ENCODE assay signal across 8 cellular contexts in the genomic region with DNA sequence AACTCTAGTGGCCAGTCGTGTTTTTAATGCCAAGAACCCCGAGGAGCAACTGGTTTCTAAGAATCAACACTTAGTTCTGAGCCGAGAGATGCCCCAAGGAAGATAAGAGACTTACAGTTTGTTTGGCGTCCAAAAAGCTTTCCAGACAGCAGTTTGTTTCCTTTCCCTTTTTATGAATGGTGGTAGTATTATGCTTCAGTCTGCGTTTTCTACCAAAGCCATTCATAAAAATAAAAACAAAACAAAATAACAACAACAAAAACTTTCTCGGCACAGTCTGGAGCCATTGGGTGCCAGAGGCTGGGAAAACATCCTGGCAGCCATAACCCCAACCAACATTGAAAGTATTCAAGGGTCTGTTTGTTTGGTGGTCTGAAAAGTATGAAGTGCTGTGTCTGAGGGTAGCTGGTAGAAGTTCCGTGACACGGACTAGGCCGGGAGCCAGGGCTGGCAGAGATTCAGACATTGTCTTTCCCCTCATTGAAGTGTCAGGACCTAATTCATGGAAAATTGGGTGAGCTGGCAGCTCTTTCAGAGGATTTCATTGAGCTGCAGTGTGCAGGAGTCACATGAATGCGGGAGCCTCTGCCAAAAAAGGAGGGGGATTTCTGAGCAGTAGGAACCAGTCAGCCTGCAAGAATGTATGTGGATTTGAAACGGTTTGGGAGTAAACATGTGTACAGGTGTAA.
DNase-seq lines count a peak whose midpoint lies in the region; ATAC-seq and TF ChIP-seq lines count a peak whose summit lies in the region.

No MANE protein-coding gene starts in this region.

- H3K36me3 ChIP-seq in brain microvascular endothelial cell (replicated peaks) (peaks cover 15% of the 10 kb centered on the region), stomach (no peaks in the 10 kb centered on the region)

- no peaks in the 10 kb centered on the region for H3K9me3 ChIP-seq in stomach

- in situ Hi-C loops in brain microvascular endothelial cell (cut with HindIII; ENCODE audit: low pct_ligation_motif_present, low sequenced_read_pairs), result no loop called here

- DNase-seq in HPDE6-E6E7 (ENCODE audit: extremely low spot score) (peak; percentile 52), brain microvascular endothelial cell (peak; percentile 89), islet precursor cell (peak; percentile 64), stomach (peak; percentile 50), GM19240 (ENCODE audit: insufficient read length, low spot score) (no peak), Kasumi-1 (lab: John Stamatoyannopoulos, UW) (no peak), NCI-H510A (lab: John Stamatoyannopoulos, UW) (no peak)

- peaks cover 0 to 13% (median 5%) of the 10 kb centered on the region in 4 donors for H3K4me1 ChIP-seq in stomach

- ATAC-seq in GM18861 (IDR thresholded peaks at IDR 0.05; ENCODE audit: unreplicated experiment), result no peak

- H3K4me3 ChIP-seq in brain microvascular endothelial cell (ENCODE audit: low read depth, low read length) (no peak overlapping the region), stomach (no peak overlapping the region)

- no peak for TF ChIP-seq EP300 in stomach (IDR thresholded peaks at IDR 0.05)

- H3K27me3 ChIP-seq in brain microvascular endothelial cell (replicated peaks), result no peaks in the 10 kb centered on the region
- peaks cover 0 to 11% (median 0%) of the 10 kb centered on the region in 3 donors for H3K27me3 ChIP-seq in stomach

- intact Hi-C loops in stomach (cut with DNase I; ENCODE audit: low total_unique reads), result no loop called here

- no peak for TF ChIP-seq CTCF in brain microvascular endothelial cell (IDR thresholded peaks at IDR 0.05; ENCODE audit: low read depth, low read length, missing control alignments)
- no peak for TF ChIP-seq CTCF in stomach (IDR thresholded peaks at IDR 0.05)

- TF ChIP-seq POLR2A in stomach (IDR thresholded peaks at IDR 0.05), result no peak

- WGBS in stomach, 5 donors, result 5 to 24% (median 14%) methylated on average over 11 of the region's 11 CpGs

- H3K27ac ChIP-seq in brain microvascular endothelial cell (peak overlapping the region; percentile 81), stomach (no peak overlapping the region)

Comparison
In these comparisons a context has a peak if more than half of its experiments do, and no peak if none do; other contexts are left out.
1. DNase-seq: peak in HPDE6-E6E7 (single experiment), brain microvascular endothelial cell (single experiment), islet precursor cell (single experiment) and stomach (single experiment); none in GM19240 (single experiment), Kasumi-1 (0 of 2) and NCI-H510A (single experiment).